In the genomic region with DNA sequence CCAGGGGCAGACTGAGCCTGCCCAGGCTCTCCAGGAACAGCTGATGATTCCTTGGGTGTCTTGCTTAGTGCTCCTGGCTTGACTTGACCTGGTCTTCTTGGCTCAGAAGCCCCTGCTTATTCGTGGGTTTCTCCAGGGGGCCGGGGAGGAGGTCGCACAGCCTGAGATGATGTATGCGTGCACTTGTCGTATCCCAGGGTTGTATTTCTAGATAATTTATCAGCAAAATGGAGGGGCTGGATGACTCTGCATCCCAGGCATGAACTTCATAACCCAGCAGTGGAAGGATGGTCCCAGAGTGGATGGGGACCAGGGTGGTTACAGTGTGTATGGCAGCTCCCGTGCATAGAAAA, we compare ENCODE assay signal across 23 cellular contexts. TPM values are rescaled to one million over a fixed set of nuclear protein-coding genes. Genes with fewer than 3 reads are reported as not detected.
DNase-seq lines count a peak whose midpoint lies in the region; ATAC-seq, FAIRE-seq and TF ChIP-seq lines count a peak whose summit lies in the region.
"Had no signal": no experiment of that assay in that cellular context is flagged by ENCODE, and none has a peak within 500 bp of the region (broad histone marks: within the 10 kb centered on the region; RNA-seq: fewer than 3 reads in every experiment).

No MANE protein-coding gene starts in this region.

- H3K36me3 Mint-ChIP-seq in activated T-helper 17 cell treated with anti-CD3 and anti-CD28 coated beads, Interleukin-2, amount 50 U/mL, for 72 hours (ENCODE audit: low read depth) = no peaks in the 10 kb centered on the region

- no peaks in the 10 kb centered on the region for H3K27me3 Mint-ChIP-seq in activated T-helper 17 cell treated with anti-CD3 and anti-CD28 coated beads, Interleukin-2, amount 50 U/mL, for 72 hours
- H3K27me3 Mint-ChIP-seq: CD4-positive, CD25-positive, alpha-beta regulatory T cell had no signal

- H3K27ac Mint-ChIP-seq in activated T-helper 17 cell treated with anti-CD3 and anti-CD28 coated beads, Interleukin-2, amount 50 U/mL, for 72 hours = no peak overlapping the region

- FAIRE-seq in small intestine (lab: Jason Lieb, UNC) = no peak

- H3K36me3 ChIP-seq in left ventricle myocardium inferior (peaks cover 44% of the 10 kb centered on the region), hepatocyte (replicated peaks; ENCODE audit: insufficient read depth, low read depth) (no peaks in the 10 kb centered on the region), small intestine (ENCODE audit: control insufficient read depth in 2 of 2, insufficient read depth in 2 of 2, low read length in 2 of 2) (no peaks in the 10 kb centered on the region)
- H3K36me3 ChIP-seq: BE2C, SJSA1 had no signal

- no peak for ATAC-seq in Right ventricle myocardium inferior
- ATAC-seq in activated T-helper 17 cell treated with anti-CD3 and anti-CD28 coated beads, Interleukin-2, amount 50 U/mL, for 72 hours (replicated peaks) = no peak
- no peak for ATAC-seq in HG03025 (IDR thresholded peaks at IDR 0.05; ENCODE audit: low FRiP score, unreplicated experiment)
- ATAC-seq: HCT116 had no signal

- peaks cover 6% of the 10 kb centered on the region for H3K4me1 Mint-ChIP-seq in activated T-helper 17 cell treated with anti-CD3 and anti-CD28 coated beads, Interleukin-2, amount 50 U/mL, for 72 hours
- H3K4me1 Mint-ChIP-seq: CD4-positive, CD25-positive, alpha-beta regulatory T cell had no signal

- no peaks in the 10 kb centered on the region for H4K20me1 ChIP-seq in hepatocyte (ENCODE audit: insufficient read depth, poor library complexity, severe bottlenecking)

- no peak overlapping the region for H3K4me3 Mint-ChIP-seq in activated T-helper 17 cell treated with anti-CD3 and anti-CD28 coated beads, Interleukin-2, amount 50 U/mL, for 72 hours
- H3K4me3 Mint-ChIP-seq: CD4-positive, CD25-positive, alpha-beta regulatory T cell had no signal

- H3K4me1 ChIP-seq in left ventricle myocardium inferior (peaks cover 30% of the 10 kb centered on the region), hepatocyte (ENCODE audit: insufficient read depth) (peaks cover 36% of the 10 kb centered on the region), small intestine (ENCODE audit: control insufficient read depth in 2 of 2, insufficient read depth in 1 of 2, low read depth in 1 of 2, low read length in 1 of 2) (peaks cover 0 to 3% of the 10 kb centered on the region in 2 donors)
- H3K4me1 ChIP-seq: BE2C had no signal

- no peaks in the 10 kb centered on the region for H3K9me3 Mint-ChIP-seq in activated T-helper 17 cell treated with anti-CD3 and anti-CD28 coated beads, Interleukin-2, amount 50 U/mL, for 72 hours
- H3K9me3 Mint-ChIP-seq: CD4-positive, CD25-positive, alpha-beta regulatory T cell had no signal

- intact Hi-C loops in left ventricle myocardium inferior (cut with micrococcal nuclease) (no loop called here), Right ventricle myocardium inferior (cut with DNase I) (no loop called here)

- no peak for DNase-seq in left ventricle myocardium inferior
- DNase-seq in Right ventricle myocardium inferior (ENCODE audit: missing footprints) = no peak
- no peak for DNase-seq in hepatocyte (ENCODE audit: low spot score)
- no peak for DNase-seq in small intestine
- DNase-seq in retina = no peak
- no peak for DNase-seq in NCI-H69 (lab: John Stamatoyannopoulos, UW)
- DNase-seq: 8988T; BE2C; CD4-positive, CD25-positive, alpha-beta regulatory T cell; DMS153; GDM1; KBM-7; MV-4-11; NCI-H187; NCI-H2107; NCI-H2227 treated with DMSO at 0.1 percent for 48 hours; NCI-H510A treated with DMSO at 0.1 percent for 48 hours; NCI-H82 had no signal

- H3K9me3 ChIP-seq in left ventricle myocardium inferior (replicated peaks) (no peaks in the 10 kb centered on the region), hepatocyte (ENCODE audit: low read depth) (no peaks in the 10 kb centered on the region), small intestine (ENCODE audit: control insufficient read depth, low read depth) (no peaks in the 10 kb centered on the region)
- H3K9me3 ChIP-seq: BE2C, SJSA1 had no signal

- H3K9me2 ChIP-seq in hepatocyte (replicated peaks; ENCODE audit: insufficient read depth) = no peaks in the 10 kb centered on the region

- no peak for TF ChIP-seq CTCF in left ventricle myocardium inferior (IDR thresholded peaks at IDR 0.05; ENCODE audit: borderline replicate concordance)
- no peak for TF ChIP-seq CTCF in hepatocyte (IDR thresholded peaks at IDR 0.05; ENCODE audit: poor library complexity)

- H3K27me3 ChIP-seq in left ventricle myocardium inferior (ENCODE audit: low read depth) (no peaks in the 10 kb centered on the region), hepatocyte (no peaks in the 10 kb centered on the region), small intestine (ENCODE audit: control insufficient read depth in 2 of 2, insufficient read depth in 2 of 2, low read length in 2 of 2) (no peaks in the 10 kb centered on the region)
- H3K27me3 ChIP-seq: BE2C, SJSA1 had no signal

- H3K27ac ChIP-seq in left ventricle myocardium inferior (replicated peaks) (peak overlapping the region; percentile 64), hepatocyte (peak overlapping the region; percentile 97), small intestine (ENCODE audit: low read depth in 1 of 2, low read length in 1 of 2) (peak overlapping the region; percentile 66 to 86)
- H3K27ac ChIP-seq: GM23248, SJSA1 had no signal

- no peak overlapping the region for H2AFZ ChIP-seq in hepatocyte
- H2AFZ ChIP-seq: GM23248 had no signal

- WGBS in hepatocyte (ENCODE audit: low lambda C conversion rate, missing lambda C conversion rate) = 95% methylated on average over 6 of the region's 6 CpGs
- 95 to 96% (median 95%) methylated on average over 6 of the region's 6 CpGs for WGBS in small intestine, 3 donors

- H3K79me2 ChIP-seq in hepatocyte = no peaks in the 10 kb centered on the region

- H3K4me3 ChIP-seq in left ventricle myocardium inferior (no peak overlapping the region), hepatocyte (no peak overlapping the region), small intestine (ENCODE audit: low read depth in 1 of 2, low read length in 2 of 2) (no peak overlapping the region)
- H3K4me3 ChIP-seq: GM23248, SJSA1 had no signal

- H3K4me2 ChIP-seq in hepatocyte = peak overlapping the region; percentile 40

RNA-seq across cellular contexts. Expression of a gene that starts 25.2 kb away (rescaled TPM):
- total RNA-seq in left ventricle myocardium inferior (51.5 TPM), Right ventricle myocardium inferior (82.8 TPM), hepatocyte (72.4 and 75.6 TPM in 2 replicates)
- polyA plus RNA-seq in hepatocyte (116 and 130 TPM in 2 replicates), small intestine (10 to 100 TPM; 22.6 to 58.3 (median 26.7) TPM)
- 10 to 100 TPM; 18.3 to 23.7 TPM for total RNA-seq in activated T-helper 17 cell treated with anti-CD3 and anti-CD28 coated beads, Interleukin-2, amount 50 U/mL, for 72 hours
